Comparison of ENCODE assay signal across 11 cellular contexts in genomic region chr14:71289536-71289935, GRCh38. TPM values are rescaled to one million over a fixed set of nuclear protein-coding genes. Genes with fewer than 3 reads are reported as not detected.
A peak's percentile ranks its signal among the peaks of the same experiment; 100 is the strongest.
DNase-seq lines count a peak whose midpoint lies in the region; ATAC-seq, FAIRE-seq and TF ChIP-seq lines count a peak whose summit lies in the region.
"Had no signal": no experiment of that assay in that cellular context is flagged by ENCODE, and none has a peak within 500 bp of the region (broad histone marks: within the 10 kb centered on the region; RNA-seq: fewer than 3 reads in every experiment).

No MANE protein-coding gene starts in this region.

- ATAC-seq in GM19455 (IDR thresholded peaks at IDR 0.05; ENCODE audit: unreplicated experiment), result peak; percentile 91
- ATAC-seq in HG03460 (IDR thresholded peaks at IDR 0.05; ENCODE audit: unreplicated experiment), result peak; percentile 65
- no peak for ATAC-seq in heart right ventricle
- ATAC-seq: pancreas had no signal

- H3K27me3 ChIP-seq in heart right ventricle, result no peaks in the 10 kb centered on the region
- no peaks in the 10 kb centered on the region for H3K27me3 ChIP-seq in sigmoid colon
- H3K27me3 ChIP-seq: pancreas had no signal

- intact Hi-C loops in heart right ventricle (cut with DNase I) (no loop called here), sigmoid colon (cut with DNase I) (no loop called here)

- peak overlapping the region; percentile 98 for H3K27ac ChIP-seq in epithelial cell of prostate
- H3K27ac ChIP-seq in heart right ventricle, result no peak overlapping the region
- H3K27ac ChIP-seq in sigmoid colon, result no peak overlapping the region
- no peak overlapping the region for H3K27ac ChIP-seq in coronary artery
- H3K27ac ChIP-seq: pancreas had no signal

- 83 to 91% methylated on average over 4 of the region's 4 CpGs for WGBS in heart right ventricle, 2 donors
- 14 to 56% methylated on average over 4 of the region's 4 CpGs for WGBS in sigmoid colon, 2 donors

- TF ChIP-seq EP300 in sigmoid colon (IDR thresholded peaks at IDR 0.05), result no peak

- DNase-seq in GM18507 (ENCODE audit: extremely low spot score, insufficient read length, low read depth) (peak; percentile 49), epithelial cell of prostate (ENCODE audit: low read depth, low spot score) (peak; percentile 37), heart right ventricle (no peak), sigmoid colon (no peak), foreskin melanocyte (no peak), coronary artery (ENCODE audit: low spot score) (no peak)
- DNase-seq: NCI-H1694, pancreas, SHP77 treated with DMSO at 0.1 percent for 48 hours had no signal

- H3K36me3 ChIP-seq in heart right ventricle (no peaks in the 10 kb centered on the region), sigmoid colon (no peaks in the 10 kb centered on the region)
- H3K36me3 ChIP-seq: pancreas had no signal

- H3K4me3 ChIP-seq in heart right ventricle (no peak overlapping the region), sigmoid colon (no peak overlapping the region), coronary artery (no peak overlapping the region)
- H3K4me3 ChIP-seq: pancreas had no signal

- no peak for TF ChIP-seq POLR2A in sigmoid colon (IDR thresholded peaks at IDR 0.05)

- TF ChIP-seq CTCF in heart right ventricle (IDR thresholded peaks at IDR 0.05) (no peak), sigmoid colon (IDR thresholded peaks at IDR 0.05) (no peak), coronary artery (IDR thresholded peaks at IDR 0.05) (no peak)

- H3K9me3 ChIP-seq in heart right ventricle, result peaks cover 0 to 13% (median 0%) of the 10 kb centered on the region in 11 donors
- peaks cover 0 to 2% (median 0%) of the 10 kb centered on the region in 4 donors for H3K9me3 ChIP-seq in sigmoid colon
- H3K9me3 ChIP-seq: pancreas had no signal

- peak; percentile 96 for FAIRE-seq in GM18507 (lab: Jason Lieb, UNC)
- FAIRE-seq: pancreas had no signal

- H3K4me1 ChIP-seq in heart right ventricle, result peaks cover 0 to 9% (median 0%) of the 10 kb centered on the region in 9 donors
- H3K4me1 ChIP-seq in sigmoid colon, result peaks cover 0 to 8% (median 3%) of the 10 kb centered on the region in 4 donors
- H3K4me1 ChIP-seq: pancreas had no signal

RNA-seq across cellular contexts. Expression of gene SIPA1L1, which starts 30.7 kb away (rescaled TPM):
- total RNA-seq in heart right ventricle, result 10 to 100 TPM in 1 of 10 donors, 1 to 10 TPM in 9; 5.7 to 18.0 (median 8.4) TPM
- polyA plus RNA-seq in heart right ventricle, result 1 to 10 TPM; 4.3 to 4.9 TPM
- total RNA-seq in sigmoid colon, result 10 to 100 TPM; 27.1 to 50.1 (median 29.4) TPM
- polyA plus RNA-seq in sigmoid colon, result 10 to 100 TPM; 13.2 to 32.9 (median 15.5) TPM

Comparison
In these comparisons a context has a peak if more than half of its experiments do, and no peak if none do; other contexts are left out.
1. DNase-seq: peak in GM18507 (single experiment) and epithelial cell of prostate (single experiment); none in heart right ventricle (0 of 2), sigmoid colon (single experiment), foreskin melanocyte (single experiment) and coronary artery (single experiment).
2. ATAC-seq: peak in GM19455 (single experiment) and HG03460 (single experiment); none in heart right ventricle (0 of 8).